ENCODE assay signal across 24 cellular contexts in the genomic region with DNA sequence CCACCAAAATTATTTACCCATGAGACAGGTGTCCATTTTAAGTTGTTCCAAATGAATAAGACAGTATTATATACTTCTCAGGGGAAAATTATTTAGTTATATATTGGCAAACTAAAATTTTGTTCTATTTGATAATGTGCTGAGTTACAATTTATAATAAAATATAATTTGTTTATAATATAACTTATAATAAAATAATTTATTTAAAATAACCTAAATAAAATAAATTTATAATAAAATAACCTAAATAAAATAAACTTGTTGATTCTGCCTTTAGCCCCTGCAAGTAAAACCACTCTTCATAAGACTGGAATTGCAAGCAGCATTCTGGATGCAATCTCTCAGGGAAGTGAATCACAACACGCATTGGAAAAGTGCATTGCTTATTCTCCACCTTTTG.
"Had no signal": no experiment of that assay in that cellular context is flagged by ENCODE, and none has a peak within 500 bp of the region (broad histone marks: within the 10 kb centered on the region; RNA-seq: fewer than 3 reads in every experiment).

No MANE protein-coding gene starts in this region.

- H3K9me3 Mint-ChIP-seq: stimulated activated naive CD8-positive, alpha-beta T cell treated with anti-CD3 and anti-CD28 coated beads, Interleukin-15, amount 100 ng/mL, for 72 hours; type B pancreatic cell had no signal

- DNase-seq: hippocampal formation; left ventricle myocardium inferior; mesendoderm; naive B cell; ovary; right lobe of liver; stimulated activated CD4-positive, alpha-beta T cell treated with anti-CD3 and anti-CD28 coated beads, Interleukin-1b, Interleukin-23, amount 100 ng/mL, for 48 hours; stimulated activated CD4-positive, alpha-beta T cell treated with anti-CD3 and anti-CD28 coated beads, Interleukin-2, amount 100 ng/mL, for 48 hours; stimulated activated CD4-positive, alpha-beta T cell treated with anti-CD3 and anti-CD28 coated beads, Interleukin-4, amount 100 ng/mL, for 4 hours; stimulated activated CD8-positive, alpha-beta memory T cell treated with anti-CD3 and anti-CD28 coated beads, Interleukin-4, amount 100 ng/mL, for 48 hours; stimulated activated naive CD4-positive, alpha-beta T cell treated with Interleukin-2 at 50 U/mL for 16 hours; stimulated activated naive CD8-positive, alpha-beta T cell treated with anti-CD3 and anti-CD28 coated beads, Interleukin-15, amount 100 ng/mL, for 72 hours; substantia nigra; uterus had no signal

- H3K4me1 ChIP-seq: left ventricle myocardium inferior, right atrium auricular region, right lobe of liver, tibial nerve, uterus had no signal

- H3K9me3 ChIP-seq: left ventricle myocardium inferior, ovary, right atrium auricular region, right lobe of liver, tibial nerve, uterus had no signal

- FAIRE-seq: islet of Langerhans had no signal

- H3K4me3 Mint-ChIP-seq: mesothelial cell of epicardium; naive B cell; natural killer cell treated with Interleukin-12 subunit alpha and Interleukin-12 subunit beta and Interleukin-15 and Interleukin-18, amount 100 ng/mL, for 72 hours; stimulated activated memory B cell treated with anti-CD40 and anti-IgM and Interleukin-4, amounts not matched to agents 10 μg/mL and 1 μg/mL and 100 μg/mL, for 72 hours; stimulated activated naive CD8-positive, alpha-beta T cell treated with anti-CD3 and anti-CD28 coated beads, Interleukin-15, amount 100 ng/mL, for 72 hours; type B pancreatic cell had no signal

- H3K27me3 Mint-ChIP-seq: naive B cell; natural killer cell treated with Interleukin-12 subunit alpha and Interleukin-12 subunit beta and Interleukin-15 and Interleukin-18, amount 100 ng/mL, for 72 hours; progenitor cell of endocrine pancreas; stimulated activated memory B cell treated with anti-CD40 and anti-IgM and Interleukin-4, amounts not matched to agents 10 μg/mL and 1 μg/mL and 100 μg/mL, for 72 hours; stimulated activated naive CD8-positive, alpha-beta T cell treated with anti-CD3 and anti-CD28 coated beads, Interleukin-15, amount 100 ng/mL, for 72 hours; type B pancreatic cell had no signal

- H3K27ac ChIP-seq: left ventricle myocardium inferior, ovary, right atrium auricular region, right lobe of liver, tibial nerve, uterus had no signal

- H3K27ac Mint-ChIP-seq: mesothelial cell of epicardium; naive B cell; natural killer cell treated with Interleukin-12 subunit alpha and Interleukin-12 subunit beta and Interleukin-15 and Interleukin-18, amount 100 ng/mL, for 72 hours; progenitor cell of endocrine pancreas; stimulated activated memory B cell treated with anti-CD40 and anti-IgM and Interleukin-4, amounts not matched to agents 10 μg/mL and 1 μg/mL and 100 μg/mL, for 72 hours; stimulated activated naive CD8-positive, alpha-beta T cell treated with anti-CD3 and anti-CD28 coated beads, Interleukin-15, amount 100 ng/mL, for 72 hours; type B pancreatic cell had no signal

- H3K36me3 Mint-ChIP-seq: naive B cell had no signal

- H3K4me1 Mint-ChIP-seq: mesothelial cell of epicardium; naive B cell; stimulated activated memory B cell treated with anti-CD40 and anti-IgM and Interleukin-4, amounts not matched to agents 10 μg/mL and 1 μg/mL and 100 μg/mL, for 72 hours; stimulated activated naive CD8-positive, alpha-beta T cell treated with anti-CD3 and anti-CD28 coated beads, Interleukin-15, amount 100 ng/mL, for 72 hours had no signal

- H3K36me3 ChIP-seq: ovary, right lobe of liver, uterus had no signal

- H3K4me3 ChIP-seq: left ventricle myocardium inferior, lung, ovary, right atrium auricular region, right lobe of liver, smooth muscle cell, tibial nerve, uterus had no signal

- H3K27me3 ChIP-seq: ovary, right atrium auricular region, right lobe of liver, tibial nerve, uterus had no signal

- H3K4me2 ChIP-seq: smooth muscle cell had no signal
